25 cellular contexts compared by ENCODE assay signal in the genomic region with DNA sequence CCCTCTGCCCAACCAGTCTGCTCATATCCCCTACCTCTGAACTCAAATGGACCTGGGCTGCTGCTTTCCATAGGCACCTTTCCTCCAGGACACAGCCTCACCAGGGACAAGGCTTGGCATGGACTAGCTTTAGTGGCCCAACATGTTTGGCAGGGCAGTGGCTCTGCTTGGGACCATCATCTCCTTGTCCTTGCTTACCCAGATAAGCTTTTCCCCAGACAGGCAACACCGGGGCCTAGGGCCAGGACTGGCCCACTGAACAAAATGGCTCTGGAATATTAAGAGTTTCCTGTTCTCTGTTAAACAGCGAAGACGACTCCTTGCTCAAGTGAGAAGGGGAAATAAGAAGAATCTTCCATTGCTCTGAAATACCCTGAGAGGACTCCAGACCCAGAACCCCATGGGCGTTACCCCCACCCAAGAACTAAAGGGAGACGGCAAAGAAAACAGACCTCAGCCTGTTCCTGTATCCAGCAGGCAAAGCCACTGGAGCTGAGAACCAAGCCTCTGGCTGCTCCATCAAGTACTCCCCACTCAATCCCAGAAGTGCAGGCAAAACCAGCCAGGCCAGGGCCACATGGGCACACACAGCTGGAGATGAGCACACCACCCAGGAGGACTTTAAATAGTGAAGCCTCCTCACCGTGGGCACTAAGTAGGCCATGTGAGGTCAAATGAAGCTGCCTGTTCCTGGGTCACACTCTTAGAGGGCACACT. TPM values are rescaled to one million over a fixed set of nuclear protein-coding genes. Genes with fewer than 3 reads are reported as not detected.
DNase-seq lines count a peak whose midpoint lies in the region; ATAC-seq, FAIRE-seq and TF ChIP-seq lines count a peak whose summit lies in the region.
"Had no signal": no experiment of that assay in that cellular context is flagged by ENCODE, and none has a peak within 500 bp of the region (broad histone marks: within the 10 kb centered on the region; RNA-seq: fewer than 3 reads in every experiment).

No MANE protein-coding gene starts in this region.

- H3K4me1 ChIP-seq in GM23338 (ENCODE audit: insufficient read depth) (no peaks in the 10 kb centered on the region), astrocyte (ENCODE audit: insufficient read depth, low read length) (peaks cover 16% of the 10 kb centered on the region), sigmoid colon (peaks cover 0 to 9% (median 4%) of the 10 kb centered on the region in 4 donors)
- H3K4me1 ChIP-seq: right lobe of liver, suprapubic skin, vagina had no signal

- H3F3A ChIP-seq in GM23338 (replicated peaks; ENCODE audit: low read depth) = no peaks in the 10 kb centered on the region

- H3K9me2 ChIP-seq in GM23338 (ENCODE audit: insufficient read depth) = no peaks in the 10 kb centered on the region

- H3K36me3 ChIP-seq in GM23338 (ENCODE audit: insufficient read depth) = peaks cover 5% of the 10 kb centered on the region; the same call in 1 of the 2 replicates
- peaks cover 24% of the 10 kb centered on the region for H3K36me3 ChIP-seq in astrocyte (ENCODE audit: insufficient read depth, low read length)
- peaks cover 0 to 34% (median 0%) of the 10 kb centered on the region in 4 donors for H3K36me3 ChIP-seq in sigmoid colon
- H3K36me3 ChIP-seq: ovary had no signal

- intact Hi-C loops in CD14-positive monocyte (cut with micrococcal nuclease) (no loop called here), sigmoid colon (cut with DNase I) (no loop called here)

- H3K9me3 ChIP-seq in astrocyte (ENCODE audit: insufficient read depth, low read depth, low read length) = no peaks in the 10 kb centered on the region
- no peaks in the 10 kb centered on the region for H3K9me3 ChIP-seq in sigmoid colon
- H3K9me3 ChIP-seq: ovary, right lobe of liver, suprapubic skin, vagina had no signal

- H3K4me1 Mint-ChIP-seq in CD14-positive monocyte (no peaks in the 10 kb centered on the region), GM23338 (peaks cover 6% of the 10 kb centered on the region; the same call in 2 of the 3 replicates), astrocyte (ENCODE audit: low read depth, unreplicated experiment) (peaks cover 23% of the 10 kb centered on the region)
- peaks cover 0 to 3% (median 1%) of the 10 kb centered on the region in 4 donors for H3K4me1 Mint-ChIP-seq in naive thymus-derived CD8-positive, alpha-beta T cell
- H3K4me1 Mint-ChIP-seq: activated CD8-positive, alpha-beta memory T cell treated with anti-CD3 and anti-CD28 coated beads, Interleukin-2, amount 10 ng/mL, durations not matched to agents 7 days and 5 days had no signal

- H2AFZ ChIP-seq in GM23338 (no peak overlapping the region), astrocyte (ENCODE audit: low read depth, low read length) (no peak overlapping the region)

- H3K36me3 Mint-ChIP-seq in CD14-positive monocyte (peaks cover 24 to 41% of the 10 kb centered on the region in 2 donors), GM23338 (ENCODE audit: low read depth) (peaks cover 27% of the 10 kb centered on the region; the same call in 2 of the 3 replicates), astrocyte (ENCODE audit: low read depth, unreplicated experiment) (peaks cover 17% of the 10 kb centered on the region)
- H3K36me3 Mint-ChIP-seq in naive thymus-derived CD8-positive, alpha-beta T cell = peaks cover 0 to 25% (median 3%) of the 10 kb centered on the region in 3 donors
- H3K36me3 Mint-ChIP-seq: naive B cell had no signal

- H3K27ac Mint-ChIP-seq in CD14-positive monocyte = peak overlapping the region; percentile 10 to 70 (median 50)
- peak overlapping the region; percentile 44; the same call in 1 of the 2 replicates for H3K27ac Mint-ChIP-seq in GM23338
- peak overlapping the region; percentile 34 for H3K27ac Mint-ChIP-seq in astrocyte (ENCODE audit: unreplicated experiment)
- peak overlapping the region in 8 of 10 donors; percentile 29 to 67 (median 46) for H3K27ac Mint-ChIP-seq in naive thymus-derived CD8-positive, alpha-beta T cell
- H3K27ac Mint-ChIP-seq: activated CD8-positive, alpha-beta memory T cell treated with anti-CD3 and anti-CD28 coated beads, Interleukin-2, amount 10 ng/mL, durations not matched to agents 7 days and 5 days; activated T-helper 2 cell treated with anti-CD3 and anti-CD28 coated beads, Interferon-gamma antibody, Interleukin-2, Interleukin-4, amounts not matched to agents 10 μg/mL and 5 μg/mL and 100 μg/mL, durations not matched to agents 14 hours and 24 hours and 36 hours had no signal

- H3K9ac ChIP-seq in astrocyte (ENCODE audit: low read length) = no peak overlapping the region
- H3K9ac ChIP-seq: KMS-11 had no signal

- H3K4me3 Mint-ChIP-seq in CD14-positive monocyte (no peak overlapping the region), GM23338 (no peak overlapping the region), astrocyte (ENCODE audit: unreplicated experiment) (peak overlapping the region; percentile 40)
- H3K4me3 Mint-ChIP-seq in naive thymus-derived CD8-positive, alpha-beta T cell = no peak overlapping the region
- H3K4me3 Mint-ChIP-seq: activated CD8-positive, alpha-beta memory T cell treated with anti-CD3 and anti-CD28 coated beads, Interleukin-2, amount 10 ng/mL, durations not matched to agents 7 days and 5 days had no signal

- no peak overlapping the region for H3K4me3 ChIP-seq in GM23338
- H3K4me3 ChIP-seq in astrocyte (ENCODE audit: insufficient read depth, low read depth, low read length) = no peak overlapping the region
- no peak overlapping the region for H3K4me3 ChIP-seq in sigmoid colon
- H3K4me3 ChIP-seq: GM12878, ovary, right lobe of liver, suprapubic skin, vagina had no signal

- DNase-seq in CD14-positive monocyte (ENCODE audit: low spot score) (no peak), GM23338 (ENCODE audit: low spot score) (no peak), astrocyte (ENCODE audit: low read depth) (no peak), sigmoid colon (no peak)
- no peak for DNase-seq in naive thymus-derived CD8-positive, alpha-beta T cell
- DNase-seq: activated CD8-positive, alpha-beta memory T cell treated with anti-CD3 and anti-CD28 coated beads, Interleukin-2, amount 10 ng/mL, durations not matched to agents 7 days and 5 days; brain microvascular endothelial cell; cortex of kidney; mesenchymal stem cell; naive B cell; NCI-H1436 treated with DMSO at 0.1 percent for 48 hours; NCI-H524; ovary; right lobe of liver; RPMI8226; stimulated activated CD4-positive, alpha-beta T cell treated with anti-CD3 and anti-CD28 coated beads, Interleukin-15, amount 100 ng/mL, for 24 hours had no signal

- no peak for TF ChIP-seq EP300 in sigmoid colon (IDR thresholded peaks at IDR 0.05)

- no peak overlapping the region for H3K4me2 ChIP-seq in GM23338
- no peak overlapping the region for H3K4me2 ChIP-seq in astrocyte (ENCODE audit: low read length)
- H3K4me2 ChIP-seq: KMS-11 had no signal

- ATAC-seq in GM23338 = 0 out of 3 replicates have a peak, but pooled peaks have one; percentile 4
- peak in 1 of 2 donors; percentile 8 for ATAC-seq in naive thymus-derived CD8-positive, alpha-beta T cell
- ATAC-seq in HG03039 (IDR thresholded peaks at IDR 0.05; ENCODE audit: unreplicated experiment) = no peak
- ATAC-seq in GM21515 (IDR thresholded peaks at IDR 0.05; ENCODE audit: unreplicated experiment) = no peak
- ATAC-seq: activated CD8-positive, alpha-beta memory T cell treated with anti-CD3 and anti-CD28 coated beads, Interleukin-2, amount 10 ng/mL, durations not matched to agents 7 days and 5 days; GM12878 had no signal

- no peak for TF ChIP-seq CTCF in CD14-positive monocyte (IDR thresholded peaks at IDR 0.05)
- TF ChIP-seq CTCF in GM23338 (conservative IDR thresholded peaks at IDR 0.05; ENCODE audit: low read depth in 2 of 2) = no peak
- no peak for TF ChIP-seq CTCF in astrocyte (IDR thresholded peaks at IDR 0.05; ENCODE audit: insufficient read depth, low read depth, low read length)
- TF ChIP-seq CTCF in sigmoid colon (IDR thresholded peaks at IDR 0.05) = no peak

- no peak for FAIRE-seq in astrocyte (lab: Jason Lieb, UNC)
- FAIRE-seq: endometrium, GM12878, TTC549 had no signal

- H3K9me3 Mint-ChIP-seq in CD14-positive monocyte = peaks cover 0 to 1% (median 0%) of the 10 kb centered on the region in 7 donors
- no peaks in the 10 kb centered on the region; the same call in 2 of the 3 replicates for H3K9me3 Mint-ChIP-seq in GM23338
- H3K9me3 Mint-ChIP-seq in astrocyte (ENCODE audit: unreplicated experiment) = no peaks in the 10 kb centered on the region
- H3K9me3 Mint-ChIP-seq in naive thymus-derived CD8-positive, alpha-beta T cell = no peaks in the 10 kb centered on the region
- H3K9me3 Mint-ChIP-seq: activated T-helper 2 cell treated with anti-CD3 and anti-CD28 coated beads, Interferon-gamma antibody, Interleukin-2, Interleukin-4, amounts not matched to agents 10 μg/mL and 5 μg/mL and 100 μg/mL, durations not matched to agents 14 hours and 24 hours and 36 hours; naive B cell had no signal

- H3K27me3 ChIP-seq in GM23338 (ENCODE audit: insufficient read depth) (no peaks in the 10 kb centered on the region), astrocyte (ENCODE audit: insufficient read depth, low read length) (no peaks in the 10 kb centered on the region), sigmoid colon (no peaks in the 10 kb centered on the region)
- H3K27me3 ChIP-seq: brain microvascular endothelial cell, ovary, right lobe of liver, suprapubic skin, vagina had no signal

- H3K79me2 ChIP-seq in GM23338 (replicated peaks; ENCODE audit: insufficient read depth) (no peaks in the 10 kb centered on the region), astrocyte (ENCODE audit: insufficient read depth, low read length) (no peaks in the 10 kb centered on the region)

- H4K20me1 ChIP-seq in GM23338 (replicated peaks; ENCODE audit: insufficient read depth) (no peaks in the 10 kb centered on the region; the same call in 1 of the 2 replicates), astrocyte (ENCODE audit: insufficient read depth, low read length) (peaks cover 14% of the 10 kb centered on the region)

- peaks cover 0 to 2% (median 1%) of the 10 kb centered on the region in 3 donors for H3K27me3 Mint-ChIP-seq in CD14-positive monocyte (ENCODE audit: low read depth in 3 of 3)
- H3K27me3 Mint-ChIP-seq in GM23338 (ENCODE audit: insufficient read depth, low read depth, poor library complexity) = peaks cover 3% of the 10 kb centered on the region
- no peaks in the 10 kb centered on the region for H3K27me3 Mint-ChIP-seq in astrocyte (ENCODE audit: low read depth, unreplicated experiment)
- H3K27me3 Mint-ChIP-seq in naive thymus-derived CD8-positive, alpha-beta T cell = no peaks in the 10 kb centered on the region
- H3K27me3 Mint-ChIP-seq: activated CD8-positive, alpha-beta memory T cell treated with anti-CD3 and anti-CD28 coated beads, Interleukin-2, amount 10 ng/mL, durations not matched to agents 7 days and 5 days; naive B cell had no signal

- POLR2A ChIA-PET in naive thymus-derived CD8-positive, alpha-beta T cell (lab: Charles Lee) = interaction anchor here (0.8 to 2.2 kb wide), 2 partner anchors 45 to 46 kb away, joined by 3 to 7 read pairs; a partner anchor contains a TSS

- 74 to 95% methylated on average over 6 of the region's 6 CpGs for WGBS in sigmoid colon, 2 donors

- no peak overlapping the region for H3K27ac ChIP-seq in GM23338 (ENCODE audit: low read depth)
- H3K27ac ChIP-seq in astrocyte (ENCODE audit: low read depth, low read length) = no peak overlapping the region
- H3K27ac ChIP-seq in sigmoid colon = no peak overlapping the region
- H3K27ac ChIP-seq: brain microvascular endothelial cell, KMS-11, ovary, right lobe of liver, suprapubic skin, vagina had no signal

- no peak for TF ChIP-seq POLR2A in sigmoid colon (IDR thresholded peaks at IDR 0.05)

RNA-seq across cellular contexts. Expression of a gene that starts 45.5 kb away (rescaled TPM):
- 10 to 100 TPM; 51.2 to 54.3 TPM for polyA plus RNA-seq in CD14-positive monocyte
- total RNA-seq in GM23338 (2014; rRNA removed; shearing (Covaris generic)) = 558 and 566 TPM in 2 replicates
- polyA plus RNA-seq in GM23338 (2016; fragmentation: Nextera tagmentation; extraction: Ambion mirVana) = 84.3 and 89.4 TPM in 2 replicates
- 656 and 710 TPM in 2 replicates for total RNA-seq in astrocyte
- total RNA-seq in naive thymus-derived CD8-positive, alpha-beta T cell = 100 to 1,000 TPM; 160 to 174 TPM
- 10 to 100 TPM; 30.6 to 59.2 (median 33.4) TPM for polyA plus RNA-seq in naive thymus-derived CD8-positive, alpha-beta T cell
- total RNA-seq in sigmoid colon = 100 to 1,000 TPM; 362 to 495 (median 404) TPM
- polyA plus RNA-seq in sigmoid colon = 100 to 1,000 TPM; 189 to 585 (median 255) TPM
